Comparison of ENCODE assay signal across 18 cellular contexts in the genomic region with DNA sequence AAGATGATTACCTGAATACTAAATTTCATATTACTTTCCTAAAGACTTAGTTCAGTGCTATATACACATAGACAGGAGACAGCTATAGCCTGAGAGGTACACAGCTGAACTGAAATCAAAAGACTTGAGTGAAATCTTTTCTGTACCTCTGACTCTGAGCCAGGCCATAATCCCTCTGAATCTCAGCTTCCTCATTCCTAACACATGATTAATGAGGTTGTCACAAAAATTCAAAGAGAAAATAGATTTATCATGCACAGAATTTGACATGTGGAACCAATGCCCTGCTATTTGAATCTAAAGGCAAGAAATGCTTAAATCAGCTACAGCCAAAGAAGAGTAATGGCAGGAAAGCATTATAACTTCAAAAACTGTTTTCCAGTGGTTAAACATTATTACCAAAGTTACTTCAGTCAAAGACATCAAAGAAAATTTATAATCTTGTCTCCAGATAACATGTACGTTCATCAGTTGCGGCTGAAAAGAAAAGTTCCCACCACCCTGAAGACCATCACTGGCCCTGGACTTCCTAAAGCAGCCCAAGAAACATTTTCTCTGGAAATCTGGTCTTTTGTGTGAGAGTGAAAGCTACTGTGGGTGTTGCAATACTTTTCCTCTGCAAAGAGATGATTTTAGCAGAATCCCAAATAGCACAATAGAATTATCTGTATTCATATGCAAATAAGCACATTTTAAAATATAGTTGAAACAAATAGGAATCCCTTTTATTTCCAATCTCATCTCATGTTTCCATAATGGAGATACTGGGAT. TPM values are rescaled to one million over a fixed set of nuclear protein-coding genes. Genes with fewer than 3 reads are reported as not detected.
DNase-seq lines count a peak whose midpoint lies in the region; ATAC-seq, FAIRE-seq and TF ChIP-seq lines count a peak whose summit lies in the region.
"Had no signal": no experiment of that assay in that cellular context is flagged by ENCODE, and none has a peak within 500 bp of the region (broad histone marks: within the 10 kb centered on the region; RNA-seq: fewer than 3 reads in every experiment).

No MANE protein-coding gene starts in this region.

- no peak overlapping the region for H3K27ac Mint-ChIP-seq in GM23338

- H3K36me3 ChIP-seq in GM23338 (ENCODE audit: insufficient read depth) (no peaks in the 10 kb centered on the region), H1 (ENCODE audit: control insufficient read depth in 2 of 4, insufficient read depth in 4 of 4, low read length in 3 of 4) (no peaks in the 10 kb centered on the region), mucosa of descending colon (ENCODE audit: low read depth) (no peaks in the 10 kb centered on the region), gastrocnemius medialis (no peaks in the 10 kb centered on the region)

- H3K27me3 Mint-ChIP-seq in GM23338 (ENCODE audit: insufficient read depth, low read depth, poor library complexity), result no peaks in the 10 kb centered on the region

- H3K4me1 Mint-ChIP-seq in GM23338, result peaks cover 12% of the 10 kb centered on the region; the same call in 2 of the 3 replicates

- H2BK5ac ChIP-seq in H1 (ENCODE audit: low read depth, low read length), result no peak overlapping the region

- no peak overlapping the region for H3K9ac ChIP-seq in H1 (replicated peaks in 1 of 4; ENCODE audit: extremely low read depth in 1 of 4, low read depth in 3 of 4, low read length in 3 of 4)

- no peak overlapping the region for H3K27ac ChIP-seq in GM23338 (ENCODE audit: low read depth)
- no peak overlapping the region for H3K27ac ChIP-seq in H1 (ENCODE audit: low read depth, low read length)
- H3K27ac ChIP-seq in gastrocnemius medialis, result no peak overlapping the region

- no peak overlapping the region for H3K14ac ChIP-seq in H1 (ENCODE audit: insufficient read length)

- H3K18ac ChIP-seq in H1 (ENCODE audit: extremely low read depth, low read length), result no peak overlapping the region

- DNase-seq in GM23338 (ENCODE audit: low spot score) (no peak), RPMI7951 (ENCODE audit: low read depth) (peak; percentile 26), H1 (ENCODE audit: low read depth in 1 of 2, low spot score in 2 of 2) (no peak), mucosa of descending colon (no peak), NCI-H524 (lab: John Stamatoyannopoulos, UW) (no peak), gastrocnemius medialis (no peak)
- DNase-seq: activated CD4-positive, alpha-beta T cell treated with anti-CD3 and anti-CD28 coated beads, Interleukin-2, amount 50 U/mL, for 48 hours; aorta; H7; Kasumi-1; kidney; NCI-H187 treated with DMSO at 0.1 percent for 48 hours; NCI-H69; Right ventricle myocardium superior; stimulated activated CD4-positive, alpha-beta T cell treated with anti-CD3 and anti-CD28 coated beads, Interleukin-12 subunit alpha, Interleukin-12 subunit beta, amount 100 ng/mL, for 4 hours had no signal

- no peaks in the 10 kb centered on the region for H3K79me1 ChIP-seq in H1 (ENCODE audit: low read depth, low read length)

- TF ChIP-seq EP300 in H1 (IDR thresholded peaks at IDR 0.05; ENCODE audit: borderline replicate concordance in 1 of 2, low read depth in 2 of 2, low read length in 2 of 2), result no peak

- WGBS in H1 (ENCODE audit: extremely low coverage in 1 of 2, insufficient coverage in 1 of 2, insufficient read length in 1 of 2, insufficient replicate concordance in 2 of 2, low coverage in 1 of 2, low lambda C conversion rate in 2 of 2, missing lambda C conversion rate in 1 of 2), 2 experiments, result 78% methylated on average over 2 of the region's 2 CpGs; no CpG with 5 or more reads in 1 of the 2 experiments

- H3K79me2 ChIP-seq in GM23338 (replicated peaks; ENCODE audit: insufficient read depth), result no peaks in the 10 kb centered on the region
- H3K79me2 ChIP-seq in H1 (ENCODE audit: control insufficient read depth in 1 of 2, insufficient read depth in 2 of 2, low read length in 2 of 2), result no peaks in the 10 kb centered on the region

- TF ChIP-seq CTCF in GM23338 (conservative IDR thresholded peaks at IDR 0.05; ENCODE audit: low read depth in 2 of 2) (no peak), H1 (IDR thresholded peaks at IDR 0.05; ENCODE audit: control extremely low read depth in 1 of 3, insufficient read depth in 1 of 3, low read depth in 1 of 3, low read length in 3 of 3) (no peak), mucosa of descending colon (IDR thresholded peaks at IDR 0.05) (no peak), gastrocnemius medialis (IDR thresholded peaks at IDR 0.05 in 4 of 5, conservative IDR thresholded peaks at IDR 0.05 in 1 of 5) (no peak)

- in situ Hi-C loops in gastrocnemius medialis (cut with MboI; ENCODE audit: low sequenced_read_pairs in 4 of 4), result loop anchor here in 2 of 4 donors (25.0 kb wide), 2 partner anchors 128 to 197 kb away; no protein-coding TSS in a partner anchor

- H3K4me1 ChIP-seq in GM23338 (ENCODE audit: insufficient read depth) (peaks cover 8% of the 10 kb centered on the region), H1 (replicated peaks in 1 of 4; ENCODE audit: control insufficient read depth in 3 of 4, insufficient read depth in 4 of 4, low read length in 3 of 4) (no peaks in the 10 kb centered on the region; a peak in 1 of 7 replicates), mucosa of descending colon (ENCODE audit: low read depth) (no peaks in the 10 kb centered on the region), gastrocnemius medialis (no peaks in the 10 kb centered on the region)

- no peak overlapping the region for H2BK15ac ChIP-seq in H1 (ENCODE audit: low read length)

- no peak overlapping the region for H4K5ac ChIP-seq in H1 (ENCODE audit: insufficient read length, low read depth, low read length)

- no peaks in the 10 kb centered on the region for H3F3A ChIP-seq in GM23338 (replicated peaks; ENCODE audit: low read depth)

- H3K9me3 ChIP-seq in H1 (ENCODE audit: insufficient read depth in 2 of 2, low read depth in 1 of 2, low read length in 1 of 2) (no peaks in the 10 kb centered on the region), mucosa of descending colon (no peaks in the 10 kb centered on the region), gastrocnemius medialis (no peaks in the 10 kb centered on the region)

- H3K4me3 ChIP-seq in GM23338 (no peak overlapping the region), H1 (ENCODE audit: extremely low read depth in 1 of 4, insufficient read depth in 2 of 4, low read depth in 3 of 4, low read length in 4 of 4) (no peak overlapping the region), mucosa of descending colon (no peak overlapping the region), gastrocnemius medialis (no peak overlapping the region)

- no peaks in the 10 kb centered on the region for H3K23me2 ChIP-seq in H1 (ENCODE audit: low read depth, low read length)

- no peak overlapping the region for H4K8ac ChIP-seq in H1 (ENCODE audit: extremely low read depth, insufficient read depth, low read length)

- H3K36me3 Mint-ChIP-seq in GM23338 (ENCODE audit: low read depth), result no peaks in the 10 kb centered on the region

- H3K4ac ChIP-seq in H1 (replicated peaks; ENCODE audit: insufficient read length, low read depth, low read length), result no peak overlapping the region

- TF ChIP-seq RAD21 in H1 (IDR thresholded peaks at IDR 0.05 in 1 of 2, conservative IDR thresholded peaks at IDR 0.05 in 1 of 2; ENCODE audit: low read depth in 2 of 2, low read length in 2 of 2), result no peak

- H3K27me3 ChIP-seq in GM23338 (ENCODE audit: insufficient read depth) (no peaks in the 10 kb centered on the region), H1 (replicated peaks in 1 of 4; ENCODE audit: control insufficient read depth in 3 of 4, extremely low read depth in 1 of 4, insufficient read depth in 3 of 4, low read length in 3 of 4) (no peaks in the 10 kb centered on the region), gastrocnemius medialis (no peaks in the 10 kb centered on the region)

- POLR2A ChIA-PET in H1 (lab: Charles Lee; ENCODE audit: partially characterized antibody), result interaction anchor here (1.3 to 2.4 kb wide), 2 partner anchors 15 to 32 kb away, joined by 3 to 8 read pairs; partner anchors contain the start of gene ATP1A1

- H4K20me1 ChIP-seq in GM23338 (replicated peaks; ENCODE audit: insufficient read depth) (no peaks in the 10 kb centered on the region), H1 (replicated peaks in 1 of 2; ENCODE audit: control insufficient read depth in 1 of 2, insufficient read depth in 2 of 2, low read length in 2 of 2) (no peaks in the 10 kb centered on the region)

- no peak overlapping the region for H3K56ac ChIP-seq in H1 (replicated peaks; ENCODE audit: insufficient read length, low read depth, low read length)

- H2AFZ ChIP-seq in GM23338, result 0 out of 2 replicates have a peak overlapping the region, but pooled peaks have one; percentile 7
- no peak overlapping the region for H2AFZ ChIP-seq in H1 (ENCODE audit: low read length)

- FAIRE-seq in H1 (lab: Jason Lieb, UNC), result no peak
- FAIRE-seq: kidney, TTC549 had no signal

- no peak overlapping the region for H2BK12ac ChIP-seq in H1 (ENCODE audit: low read depth, low read length)

- intact Hi-C loops in mucosa of descending colon (cut with DNase I, micrococcal nuclease) (no loop called here), gastrocnemius medialis (cut with DNase I; ENCODE audit: low total_unique reads) (no loop called here)

- H3K23ac ChIP-seq in H1 (ENCODE audit: insufficient read length), result no peak overlapping the region

- H2BK20ac ChIP-seq in H1 (ENCODE audit: low read length), result no peak overlapping the region

- H3K9me2 ChIP-seq in GM23338 (ENCODE audit: insufficient read depth), result no peaks in the 10 kb centered on the region

- no peak overlapping the region for H3K4me3 Mint-ChIP-seq in GM23338

- CTCF ChIA-PET in H1 (lab: Charles Lee; ENCODE audit: partially characterized antibody), result interaction anchor here (0.5 to 3.3 kb wide), 3 partner anchors 8 to 27 kb away, joined by 3 to 14 read pairs (median 4); no protein-coding TSS in a partner anchor

- H3K4me2 ChIP-seq in GM23338, result no peak overlapping the region
- no peak overlapping the region for H3K4me2 ChIP-seq in H1 (ENCODE audit: insufficient read depth in 1 of 2, low read depth in 2 of 2, low read length in 2 of 2)

- ATAC-seq in GM23338 (no peak), mucosa of descending colon (peak; percentile 59), GM21360 (IDR thresholded peaks at IDR 0.05; ENCODE audit: unreplicated experiment) (no peak), GM18519 (IDR thresholded peaks at IDR 0.05; ENCODE audit: low FRiP score, unreplicated experiment) (no peak), gastrocnemius medialis (no peak)

- H2BK120ac ChIP-seq in H1 (replicated peaks; ENCODE audit: low read depth, low read length), result no peak overlapping the region

- H2AK5ac ChIP-seq in H1 (ENCODE audit: low read depth, low read length), result no peak overlapping the region

- TF ChIP-seq POLR2A in H1 (IDR thresholded peaks at IDR 0.05; ENCODE audit: control extremely low read depth in 1 of 2, low read depth in 2 of 2, low read length in 2 of 2) (no peak), gastrocnemius medialis (IDR thresholded peaks at IDR 0.05) (no peak)

- H3K9me3 Mint-ChIP-seq in GM23338, result no peaks in the 10 kb centered on the region

- no peak overlapping the region for H4K91ac ChIP-seq in H1 (replicated peaks; ENCODE audit: insufficient read length, low read length)

RNA-seq across cellular contexts. Expression of gene ATP1A1, which starts 13.8 kb away (rescaled TPM):
- 174 and 202 TPM in 2 replicates for total RNA-seq in GM23338 (2014; rRNA removed; shearing (Covaris generic))
- polyA plus RNA-seq in GM23338 (2016; fragmentation: Nextera tagmentation; extraction: Ambion mirVana) (114 and 117 TPM in 2 replicates), H1 (2011; rRNA removed) (196 and 222 TPM in 2 replicates)
- total RNA-seq in RPMI7951 (2014; rRNA removed; shearing (Covaris generic)), result 52.3 and 57.3 TPM in 2 replicates
- total RNA-seq in H1 (2021; fragmentation: NEBNext Ultra II Directional; extraction: Animal tissue kit (Norgen Biotek cat#: 25700)), result 325 and 326 TPM in 2 replicates
- 303 TPM for polyA plus RNA-seq in H1 (2011; cell fraction: cytosol; rRNA removed)
- polyA plus RNA-seq in H1 (2011; cell fraction: nucleus; rRNA removed), result 248 TPM
- 307 to 322 TPM (median 314 TPM) in 4 replicates for polyA plus RNA-seq in H1 (2012, experiment 1 of 2)
- polyA plus RNA-seq in H1 (2012, experiment 2 of 2), result 161 TPM
- 339 TPM for polyA plus RNA-seq in H1 (2013, experiment 1 of 2)
- polyA plus RNA-seq in H1 (2013, experiment 2 of 2), result 324 TPM
- 506 and 517 TPM in 2 replicates for polyA minus RNA-seq in H1 (2011; rRNA and poly(A)+ RNA removed)
- polyA minus RNA-seq in H1 (2011; cell fraction: cytosol; rRNA and poly(A)+ RNA removed), result 183 TPM
- polyA minus RNA-seq in H1 (2011; cell fraction: nucleus; rRNA and poly(A)+ RNA removed), result 178 TPM
- total RNA-seq in mucosa of descending colon (1,000 to 10,000 TPM; 1,136 to 3,461 (median 1,634) TPM), gastrocnemius medialis (100 to 1,000 TPM; 103 to 257 (median 204) TPM)
